ENCODE assay signal across 18 cellular contexts in genomic region chr2:27003857-27004256, GRCh38. TPM values are rescaled to one million over a fixed set of nuclear protein-coding genes. Genes with fewer than 3 reads are reported as not detected.
DNase-seq lines count a peak whose midpoint lies in the region; ATAC-seq and TF ChIP-seq lines count a peak whose summit lies in the region.
"Had no signal": no experiment of that assay in that cellular context is flagged by ENCODE, and none has a peak within 500 bp of the region (broad histone marks: within the 10 kb centered on the region; RNA-seq: fewer than 3 reads in every experiment).

No MANE protein-coding gene starts in this region.

- no peaks in the 10 kb centered on the region for H3K27me3 ChIP-seq in cardiac muscle cell
- H3K27me3 ChIP-seq: adrenal gland, suprapubic skin had no signal

- H3K27ac ChIP-seq in cardiac muscle cell: peak overlapping the region; percentile 10
- H3K27ac ChIP-seq: adrenal gland, left ventricle myocardium inferior, suprapubic skin had no signal

- peaks cover 64% of the 10 kb centered on the region for H3K4me1 ChIP-seq in cardiac muscle cell (ENCODE audit: low read depth)
- H3K4me1 ChIP-seq: suprapubic skin had no signal

- TF ChIP-seq CTCF in cardiac muscle cell (IDR thresholded peaks at IDR 0.05; ENCODE audit: low read depth, low read length) (no peak), fibroblast of mammary gland (conservative IDR thresholded peaks at IDR 0.05; ENCODE audit: control insufficient read depth, insufficient read depth, low read depth, low read length) (no peak)

- ATAC-seq in left ventricle myocardium superior (no peak), HG02571 (IDR thresholded peaks at IDR 0.05; ENCODE audit: unreplicated experiment) (no peak), HG03354 (IDR thresholded peaks at IDR 0.05; ENCODE audit: poor library complexity, severe bottlenecking, unreplicated experiment) (no peak)
- ATAC-seq: activated CD8-positive, alpha-beta T cell treated with anti-CD3 and anti-CD28 coated beads, Interleukin-2, amount 10 ng/mL, durations not matched to agents 7 days and 5 days; naive thymus-derived CD8-positive, alpha-beta T cell had no signal

- DNase-seq in cardiac muscle cell (ENCODE audit: low read depth in 1 of 2, low spot score in 1 of 2): peak in 1 of 2 donors; percentile 70
- no peak for DNase-seq in left ventricle myocardium superior
- DNase-seq in RPMI7951 (ENCODE audit: low read depth): peak; percentile 62
- peak; percentile 59 for DNase-seq in fibroblast of mammary gland (ENCODE audit: low read depth)
- no peak for DNase-seq in superior temporal gyrus (ENCODE audit: extremely low spot score)
- DNase-seq in SW 1271 (lab: John Stamatoyannopoulos, UW): no peak
- DNase-seq: ACHN; activated CD8-positive, alpha-beta T cell treated with anti-CD3 and anti-CD28 coated beads, Interleukin-2, amount 10 ng/mL, durations not matched to agents 7 days and 5 days; adrenal gland; Calu3; cortex of kidney; left ventricle myocardium inferior; naive thymus-derived CD8-positive, alpha-beta T cell; NCI-H1048; NK-92 treated with Interleukin-12 subunit alpha and Interleukin-12 subunit beta, amount 100 ng/mL, for 24 hours had no signal

- H3K9me3 ChIP-seq in cardiac muscle cell (ENCODE audit: low read depth): no peaks in the 10 kb centered on the region
- H3K9me3 ChIP-seq: adrenal gland, left ventricle myocardium inferior, suprapubic skin had no signal

- intact Hi-C loops in left ventricle myocardium superior (cut with micrococcal nuclease): no loop called here

- H3K36me3 ChIP-seq in cardiac muscle cell: no peaks in the 10 kb centered on the region
- H3K36me3 ChIP-seq: adrenal gland, left ventricle myocardium inferior, suprapubic skin had no signal

- H3K4me3 ChIP-seq in cardiac muscle cell: no peak overlapping the region
- H3K4me3 ChIP-seq in fibroblast of mammary gland (ENCODE audit: control insufficient read depth, low read depth, low read length): no peak overlapping the region
- H3K4me3 ChIP-seq: adrenal gland, left ventricle myocardium inferior, suprapubic skin had no signal

RNA-seq across cellular contexts. Expression of gene TMEM214, which starts 28.9 kb away (rescaled TPM):
- total RNA-seq in cardiac muscle cell (38.9 and 48.5 TPM in 2 replicates), left ventricle myocardium superior (30.9 TPM)
- 46.9 and 66.3 TPM in 2 replicates for polyA plus RNA-seq in cardiac muscle cell
- 69.5 and 99.8 TPM in 2 replicates for total RNA-seq in RPMI7951 (2014; rRNA removed; shearing (Covaris generic))

RNA-seq across cellular contexts. Expression of gene MAPRE3, which starts 33.4 kb away (rescaled TPM):
- total RNA-seq in cardiac muscle cell (75.9 and 143 TPM in 2 replicates), left ventricle myocardium superior (52.4 TPM)
- polyA plus RNA-seq in cardiac muscle cell: 212 TPM in 2 replicates
- 1.6 and 2.2 TPM in 2 replicates for total RNA-seq in RPMI7951 (2014; rRNA removed; shearing (Covaris generic))

RNA-seq across cellular contexts. Expression of gene AGBL5, which starts 47.6 kb away (rescaled TPM):
- total RNA-seq in cardiac muscle cell (52.0 and 52.5 TPM in 2 replicates), left ventricle myocardium superior (9.4 TPM)
- polyA plus RNA-seq in cardiac muscle cell: 67.0 and 77.7 TPM in 2 replicates
- 29.1 and 32.3 TPM in 2 replicates for total RNA-seq in RPMI7951 (2014; rRNA removed; shearing (Covaris generic))

Comparison
In these comparisons a context has a peak if more than half of its experiments do, and no peak if none do; other contexts are left out.
1. DNase-seq: peak in RPMI7951 (single experiment) and fibroblast of mammary gland (single experiment); none in left ventricle myocardium superior (single experiment), superior temporal gyrus (single experiment) and SW 1271 (0 of 2).
2. RNA of gene MAPRE3, which starts 33.4 kb away (total RNA-seq): 75.9 to 143 TPM in cardiac muscle cell and 52.4 TPM in left ventricle myocardium superior (single experiment); 1.6 to 2.2 TPM in RPMI7951; every median in the first group is over 10 times any median in the second.